ENCODE assay signal across 8 cellular contexts in genomic region chr19:39834287-39834841, GRCh38. TPM values are rescaled to one million over a fixed set of nuclear protein-coding genes. Genes with fewer than 3 reads are reported as not detected.
DNase-seq lines count a peak whose midpoint lies in the region; ATAC-seq and TF ChIP-seq lines count a peak whose summit lies in the region.

No MANE protein-coding gene starts in this region.

- no peaks in the 10 kb centered on the region for H3K9me3 Mint-ChIP-seq in activated naive CD4-positive, alpha-beta T cell treated with anti-CD3 and anti-CD28 coated beads for 36 hours

- CTCF ChIA-PET in activated naive CD4-positive, alpha-beta T cell treated with anti-CD3 and anti-CD28 coated beads for 36 hours (lab: Charles Lee), result interaction anchor here (2.1 kb wide), 1 partner anchor 10 kb away, joined by 22 read pairs; the partner anchor contains the start of gene FBL

- TF ChIP-seq CTCF in ascending aorta (IDR thresholded peaks at IDR 0.05) (no peak), lower lobe of right lung (IDR thresholded peaks at IDR 0.05) (no peak), tibial artery (IDR thresholded peaks at IDR 0.05) (no peak)

- H3K27ac ChIP-seq in ascending aorta, result peak overlapping the region; percentile 56 to 93
- H3K27ac ChIP-seq in lower lobe of right lung, result peak overlapping the region; percentile 86
- peak overlapping the region; percentile 91 to 92 for H3K27ac ChIP-seq in tibial artery

- H3K9me3 ChIP-seq in ascending aorta, result no peaks in the 10 kb centered on the region
- no peaks in the 10 kb centered on the region for H3K9me3 ChIP-seq in lower lobe of right lung
- no peaks in the 10 kb centered on the region for H3K9me3 ChIP-seq in tibial artery

- no peaks in the 10 kb centered on the region for H3K27me3 Mint-ChIP-seq in activated naive CD4-positive, alpha-beta T cell treated with anti-CD3 and anti-CD28 coated beads for 36 hours (ENCODE audit: low read depth)

- H3K4me3 ChIP-seq in ascending aorta (peak overlapping the region; percentile 75 to 99), lower lobe of right lung (peak overlapping the region; percentile 96), tibial artery (peak overlapping the region; percentile 88 to 90)

- no peak for DNase-seq in activated naive CD4-positive, alpha-beta T cell treated with anti-CD3 and anti-CD28 coated beads for 36 hours
- DNase-seq in activated naive CD4-positive, alpha-beta T cell treated with Interleukin-2 at 50 U/mL for 16 hours, result no peak
- DNase-seq in ascending aorta (ENCODE audit: low spot score in 2 of 2), result no peak
- no peak for DNase-seq in lower lobe of right lung
- no peak for DNase-seq in tibial artery
- DNase-seq in AG08395 (ENCODE audit: low spot score), result no peak
- no peak for DNase-seq in activated effector memory CD4-positive, alpha-beta T cell treated with Interleukin-2 at 50 U/mL for 16 hours
- no peak for DNase-seq in activated effector memory CD4-positive, alpha-beta T cell treated with anti-CD3 and anti-CD28 coated beads, Interleukin-2, amount 50 U/mL, for 16 hours

- peaks cover 0 to 17% of the 10 kb centered on the region in 2 donors for H3K4me1 ChIP-seq in ascending aorta
- peaks cover 14% of the 10 kb centered on the region for H3K4me1 ChIP-seq in lower lobe of right lung
- peaks cover 0 to 21% (median 18%) of the 10 kb centered on the region in 4 donors for H3K4me1 ChIP-seq in tibial artery

- H3K4me3 Mint-ChIP-seq in activated naive CD4-positive, alpha-beta T cell treated with anti-CD3 and anti-CD28 coated beads for 36 hours, result peak overlapping the region; percentile 63

- peak overlapping the region; percentile 83 for H3K27ac Mint-ChIP-seq in activated naive CD4-positive, alpha-beta T cell treated with anti-CD3 and anti-CD28 coated beads for 36 hours

- H3K36me3 ChIP-seq in ascending aorta (peaks cover 42 to 68% of the 10 kb centered on the region in 2 donors), lower lobe of right lung (peaks cover 74% of the 10 kb centered on the region), tibial artery (peaks cover 45 to 73% (median 62%) of the 10 kb centered on the region in 3 donors)

- peaks cover 24% of the 10 kb centered on the region for H3K4me1 Mint-ChIP-seq in activated naive CD4-positive, alpha-beta T cell treated with anti-CD3 and anti-CD28 coated beads for 36 hours (ENCODE audit: low read depth)

- H3K27me3 ChIP-seq in ascending aorta (no peaks in the 10 kb centered on the region), lower lobe of right lung (ENCODE audit: low read depth) (no peaks in the 10 kb centered on the region), tibial artery (no peaks in the 10 kb centered on the region)

- H3K36me3 Mint-ChIP-seq in activated naive CD4-positive, alpha-beta T cell treated with anti-CD3 and anti-CD28 coated beads for 36 hours (ENCODE audit: low read depth), result peaks cover 56% of the 10 kb centered on the region

- intact Hi-C loops in activated naive CD4-positive, alpha-beta T cell treated with anti-CD3 and anti-CD28 coated beads for 36 hours (cut with micrococcal nuclease), result loop anchor here (1.0 to 5.0 kb wide), 3 partner anchors 10 to 138 kb away; partner anchors contain the start of genes FBL and PSMC4
- intact Hi-C loops in ascending aorta (cut with DNase I), result loop anchor here (2.0 to 10.0 kb wide), 4 partner anchors 136 to 710 kb away; partner anchors contain the start of genes BLVRB, PAK4, PSMC4 and SAMD4B
- intact Hi-C loops in lower lobe of right lung (cut with DNase I), result no loop called here
- intact Hi-C loops in tibial artery (cut with DNase I; ENCODE audit: low total_unique reads), result no loop called here

- no peak for ATAC-seq in lower lobe of right lung

RNA-seq across cellular contexts. Expression of gene DYRK1B, which starts 0.4 kb away (rescaled TPM):
- total RNA-seq in activated naive CD4-positive, alpha-beta T cell treated with anti-CD3 and anti-CD28 coated beads for 36 hours, result 1 to 10 TPM; 6.1 to 6.6 TPM
- total RNA-seq in ascending aorta (34.7 TPM), lower lobe of right lung (28.4 TPM)

RNA-seq across cellular contexts. Expression of gene FBL, which starts 11.8 kb away (rescaled TPM):
- total RNA-seq in activated naive CD4-positive, alpha-beta T cell treated with anti-CD3 and anti-CD28 coated beads for 36 hours, result 100 to 1,000 TPM; 742 to 785 TPM
- 92.1 TPM for total RNA-seq in ascending aorta
- total RNA-seq in lower lobe of right lung, result 117 TPM

RNA-seq across cellular contexts. Expression of gene LEUTX, which starts 55.7 kb away (rescaled TPM):
- not detected for total RNA-seq in activated naive CD4-positive, alpha-beta T cell treated with anti-CD3 and anti-CD28 coated beads for 36 hours
- total RNA-seq in ascending aorta (not detected), lower lobe of right lung (not detected)

Comparison
In these comparisons a context has a peak if more than half of its experiments do, and no peak if none do; other contexts are left out.
1. intact Hi-C loops: an anchor here in activated naive CD4-positive, alpha-beta T cell treated with anti-CD3 and anti-CD28 coated beads for 36 hours (1.0 to 5.0 kb wide) and ascending aorta (2.0 to 10.0 kb wide); none called in lower lobe of right lung and tibial artery.